In the genomic region with DNA sequence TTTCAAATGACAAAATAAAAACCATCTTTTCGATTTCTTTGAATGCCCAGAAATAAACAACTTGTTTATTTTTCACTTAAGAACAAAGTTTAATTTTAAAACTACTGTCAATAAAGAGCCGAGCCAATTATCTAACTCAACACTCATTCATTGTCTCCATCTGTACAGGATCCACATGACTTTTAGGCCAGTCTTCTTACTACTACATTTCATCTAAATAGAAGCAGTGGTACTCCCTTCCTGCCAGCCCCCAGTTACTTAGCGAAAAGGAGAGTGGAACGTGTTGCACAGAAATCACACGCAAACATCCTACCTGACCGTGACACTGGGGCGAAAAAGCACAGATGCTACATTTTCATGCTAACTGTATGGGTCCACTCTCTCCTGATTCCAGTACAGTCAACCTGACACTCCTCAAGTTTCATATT, we compare ENCODE assay signal across 8 cellular contexts. TPM values are rescaled to one million over a fixed set of nuclear protein-coding genes. Genes with fewer than 3 reads are reported as not detected.
DNase-seq lines count a peak whose midpoint lies in the region; ATAC-seq, FAIRE-seq and TF ChIP-seq lines count a peak whose summit lies in the region.

No MANE protein-coding gene starts in this region.

- FAIRE-seq in kidney (lab: Jason Lieb, UNC): no peak

- intact Hi-C loops in kidney (cut with DNase I): no loop called here

- peak overlapping the region; percentile 96 for H3K4me3 Mint-ChIP-seq in activated naive CD8-positive, alpha-beta T cell treated with anti-CD3 and anti-CD28 coated beads for 36 hours

- peaks cover 8 to 9% of the 10 kb centered on the region in 2 donors for H3K4me1 ChIP-seq in kidney (ENCODE audit: control insufficient read depth in 1 of 2, insufficient read depth in 1 of 2, low read depth in 1 of 2, low read length in 2 of 2)

- peak overlapping the region; percentile 90 to 97 for H3K4me3 ChIP-seq in kidney (ENCODE audit: low read length in 2 of 2)

- H3K9ac ChIP-seq in kidney (ENCODE audit: low read length in 2 of 2): peak overlapping the region; percentile 89 to 98

- no peaks in the 10 kb centered on the region for H3K9me3 ChIP-seq in kidney (ENCODE audit: control insufficient read depth in 1 of 2, low read length in 2 of 2)

- peaks cover 39% of the 10 kb centered on the region for H3K4me1 Mint-ChIP-seq in activated naive CD8-positive, alpha-beta T cell treated with anti-CD3 and anti-CD28 coated beads for 36 hours

- peaks cover 4% of the 10 kb centered on the region for H3K27me3 Mint-ChIP-seq in activated naive CD8-positive, alpha-beta T cell treated with anti-CD3 and anti-CD28 coated beads for 36 hours

- H3K9me3 Mint-ChIP-seq in activated naive CD8-positive, alpha-beta T cell treated with anti-CD3 and anti-CD28 coated beads for 36 hours: no peaks in the 10 kb centered on the region

- no peak for TF ChIP-seq CTCF in kidney (IDR thresholded peaks at IDR 0.05; ENCODE audit: borderline replicate concordance, extremely low read depth, insufficient read depth)

- H3K27ac Mint-ChIP-seq in activated naive CD8-positive, alpha-beta T cell treated with anti-CD3 and anti-CD28 coated beads for 36 hours: peak overlapping the region; percentile 94

- ATAC-seq in HG03280 (IDR thresholded peaks at IDR 0.05; ENCODE audit: unreplicated experiment) (peak; percentile 1), HG03354 (IDR thresholded peaks at IDR 0.05; ENCODE audit: poor library complexity, severe bottlenecking, unreplicated experiment) (no peak)

- peak overlapping the region; percentile 96 to 99 for H3K27ac ChIP-seq in kidney (ENCODE audit: low read depth in 2 of 2, low read length in 2 of 2)
- peak overlapping the region; percentile 98 for H3K27ac ChIP-seq in substantia nigra (ENCODE audit: low read depth, low read length, poor library complexity, severe bottlenecking)

- DNase-seq in NCI-H1417 (lab: John Stamatoyannopoulos, UW): peak in 2 of 3 experiments; percentile 36 to 62
- no peak for DNase-seq in NCI-H1417 treated with DMSO at 0.1 percent for 48 hours (lab: John Stamatoyannopoulos, UW)
- no peak for DNase-seq in activated naive CD8-positive, alpha-beta T cell treated with anti-CD3 and anti-CD28 coated beads for 36 hours
- DNase-seq in kidney: no peak
- no peak for DNase-seq in substantia nigra (lab: John Stamatoyannopoulos, UW)
- DNase-seq in NCI-H1930 (lab: John Stamatoyannopoulos, UW): no peak

- H3K36me3 ChIP-seq in kidney (ENCODE audit: control insufficient read depth in 1 of 2, insufficient read depth in 2 of 2, low read length in 2 of 2): peaks cover 3 to 19% of the 10 kb centered on the region in 2 donors

- peaks cover 46% of the 10 kb centered on the region for H3K36me3 Mint-ChIP-seq in activated naive CD8-positive, alpha-beta T cell treated with anti-CD3 and anti-CD28 coated beads for 36 hours

RNA-seq across cellular contexts. Expression of gene GNA13, which starts 1.2 kb away (rescaled TPM):
- total RNA-seq in activated naive CD8-positive, alpha-beta T cell treated with anti-CD3 and anti-CD28 coated beads for 36 hours: 10 to 100 TPM; 53.8 to 54.2 TPM
- total RNA-seq in kidney: 45.0 TPM
- 10.9 TPM for polyA plus RNA-seq in kidney (ENCODE audit: insufficient read depth, low read depth, low replicate concordance)

Comparison
In these comparisons a context has a peak if more than half of its experiments do, and no peak if none do; other contexts are left out.
1. DNase-seq: peak in NCI-H1417 (2 of 3); none in NCI-H1417 treated with DMSO at 0.1 percent for 48 hours (single experiment), activated naive CD8-positive, alpha-beta T cell treated with anti-CD3 and anti-CD28 coated beads for 36 hours (single experiment), kidney (single experiment), substantia nigra (0 of 49) and NCI-H1930 (0 of 2).